ENCODE assay signal across 12 cellular contexts in genomic region chr3:193053031-193053430, GRCh38.
DNase-seq lines count a peak whose midpoint lies in the region; ATAC-seq and TF ChIP-seq lines count a peak whose summit lies in the region.
"Had no signal": no experiment of that assay in that cellular context is flagged by ENCODE, and none has a peak within 500 bp of the region (broad histone marks: within the 10 kb centered on the region; RNA-seq: fewer than 3 reads in every experiment).

No MANE protein-coding gene starts in this region.

- H3K36me3 ChIP-seq in WERI-Rb-1: no peaks in the 10 kb centered on the region
- H3K36me3 ChIP-seq in subcutaneous abdominal adipose tissue (ENCODE audit: control insufficient read depth in 5 of 5, insufficient read depth in 5 of 5, low read length in 5 of 5): no peaks in the 10 kb centered on the region
- H3K36me3 ChIP-seq: BE2C had no signal

- no peak for TF ChIP-seq CTCF in WERI-Rb-1 (IDR thresholded peaks at IDR 0.05; ENCODE audit: low read depth, low read length)

- no peak for ATAC-seq in GM18519 (IDR thresholded peaks at IDR 0.05; ENCODE audit: low FRiP score, unreplicated experiment)
- ATAC-seq: PC-3 had no signal

- H3K4me3 ChIP-seq in WERI-Rb-1 (ENCODE audit: low read depth, low read length) (no peak overlapping the region), subcutaneous abdominal adipose tissue (ENCODE audit: low read depth in 1 of 5, low read length in 5 of 5) (no peak overlapping the region)

- H3K4me1 ChIP-seq in subcutaneous abdominal adipose tissue (ENCODE audit: control insufficient read depth in 5 of 5, insufficient read depth in 5 of 5, low read length in 5 of 5): peaks cover 5 to 41% (median 30%) of the 10 kb centered on the region in 5 donors
- H3K4me1 ChIP-seq: BE2C had no signal

- H3K27me3 ChIP-seq in WERI-Rb-1 (ENCODE audit: insufficient read depth, low read depth, severe bottlenecking) (no peaks in the 10 kb centered on the region), subcutaneous abdominal adipose tissue (ENCODE audit: control insufficient read depth in 5 of 5, insufficient read depth in 4 of 5, low read length in 5 of 5) (no peaks in the 10 kb centered on the region)
- H3K27me3 ChIP-seq: BE2C had no signal

- H3K9me3 ChIP-seq in WERI-Rb-1 (ENCODE audit: severe bottlenecking) (no peaks in the 10 kb centered on the region), subcutaneous abdominal adipose tissue (ENCODE audit: control insufficient read depth in 5 of 5, low read length in 5 of 5) (no peaks in the 10 kb centered on the region)
- H3K9me3 ChIP-seq: BE2C had no signal

- no peak overlapping the region for H3K9ac ChIP-seq in subcutaneous abdominal adipose tissue (ENCODE audit: low read length in 5 of 5)

- DNase-seq in HS-27A (ENCODE audit: low read depth) (peak; percentile 1), WERI-Rb-1 (no peak), hepatic stellate cell (ENCODE audit: low spot score) (peak; percentile 8), ecto neural progenitor cell (ENCODE audit: low spot score) (no peak)
- DNase-seq in stimulated activated naive CD4-positive, alpha-beta T cell (lab: John Stamatoyannopoulos, UW): no peak
- DNase-seq: BE2C; CD4-positive, alpha-beta memory T cell; NCI-H1930; NCI-H2227 treated with DMSO at 0.1 percent for 48 hours; PC-3 had no signal

- peak overlapping the region; percentile 64; the same call in 1 of the 2 replicates for H3K27ac ChIP-seq in WERI-Rb-1
- H3K27ac ChIP-seq in subcutaneous abdominal adipose tissue (ENCODE audit: low read depth, low read length): peak overlapping the region; percentile 43

Comparison
In these comparisons a context has a peak if more than half of its experiments do, and no peak if none do; other contexts are left out.
1. DNase-seq: peak in HS-27A (single experiment) and hepatic stellate cell (single experiment); none in WERI-Rb-1 (single experiment), ecto neural progenitor cell (single experiment) and stimulated activated naive CD4-positive, alpha-beta T cell (0 of 6).